Comparison of ENCODE assay signal across 20 cellular contexts in genomic region chr18:74609535-74609934, GRCh38. TPM values are rescaled to one million over a fixed set of nuclear protein-coding genes. Genes with fewer than 3 reads are reported as not detected.
DNase-seq lines count a peak whose midpoint lies in the region; ATAC-seq and TF ChIP-seq lines count a peak whose summit lies in the region.
"Had no signal": no experiment of that assay in that cellular context is flagged by ENCODE, and none has a peak within 500 bp of the region (broad histone marks: within the 10 kb centered on the region; RNA-seq: fewer than 3 reads in every experiment).

No MANE protein-coding gene starts in this region.

- H3K4me3 ChIP-seq in choroid plexus epithelial cell (ENCODE audit: low read depth, low read length): no peak overlapping the region
- no peak overlapping the region for H3K4me3 ChIP-seq in heart right ventricle
- H3K4me3 ChIP-seq: body of pancreas had no signal

- no peak overlapping the region for H3K27ac ChIP-seq in heart right ventricle
- H3K27ac ChIP-seq: body of pancreas had no signal

- peaks cover 0 to 20% (median 15%) of the 10 kb centered on the region in 9 donors for H3K4me1 ChIP-seq in heart right ventricle
- H3K4me1 ChIP-seq: body of pancreas had no signal

- H3K36me3 ChIP-seq in heart right ventricle: no peaks in the 10 kb centered on the region

- no peak for DNase-seq in activated T-cell treated with anti-CD3 and anti-CD28 coated beads, Interleukin-2, amount 50 U/mL, for 4 hours
- no peak for DNase-seq in activated T-cell treated with anti-CD3 and anti-CD28 coated beads, Interleukin-2, amount 50 U/mL, for 24 hours
- DNase-seq in M059J (ENCODE audit: low read depth): peak; percentile 56
- DNase-seq in choroid plexus epithelial cell (ENCODE audit: low read depth): peak; percentile 72
- DNase-seq in non-pigmented ciliary epithelial cell (ENCODE audit: low read depth): peak; percentile 57
- DNase-seq in Right ventricle myocardium inferior (ENCODE audit: missing footprints): no peak
- DNase-seq in heart right ventricle: no peak
- no peak for DNase-seq in islet precursor cell
- DNase-seq: activated naive CD4-positive, alpha-beta T cell; body of pancreas; CD4-positive, alpha-beta T cell; DMS79; erythroblast; hippocampal formation; left cardiac atrium; NCI-H1694 treated with DMSO at 0.1 percent for 48 hours; Right ventricle myocardium superior had no signal

- intact Hi-C loops in Right ventricle myocardium inferior (cut with DNase I) (no loop called here), heart right ventricle (cut with DNase I) (no loop called here)

- no peak overlapping the region for H3K27ac Mint-ChIP-seq in activated T-cell treated with anti-CD3 and anti-CD28 coated beads, Interleukin-2, amount 50 U/mL, for 24 hours
- H3K27ac Mint-ChIP-seq: CD4-positive, alpha-beta T cell; mesothelial cell of epicardium; T-helper 1 cell treated with Interleukin-12 subunit alpha and Interleukin-12 subunit beta and Interleukin-4 antibody, amounts not matched to agents 30 μg/mL and 1 μg/mL, for 36 hours had no signal

- peaks cover 40% of the 10 kb centered on the region for H3K4me1 Mint-ChIP-seq in activated T-cell treated with anti-CD3 and anti-CD28 coated beads, Interleukin-2, amount 50 U/mL, for 4 hours (ENCODE audit: low read depth)
- peaks cover 42% of the 10 kb centered on the region for H3K4me1 Mint-ChIP-seq in activated T-cell treated with anti-CD3 and anti-CD28 coated beads, Interleukin-2, amount 50 U/mL, for 24 hours (ENCODE audit: low read depth)

- H3K36me3 Mint-ChIP-seq in activated T-cell treated with anti-CD3 and anti-CD28 coated beads, Interleukin-2, amount 50 U/mL, for 4 hours (ENCODE audit: insufficient read depth): peaks cover 2% of the 10 kb centered on the region
- peaks cover 2% of the 10 kb centered on the region for H3K36me3 Mint-ChIP-seq in activated T-cell treated with anti-CD3 and anti-CD28 coated beads, Interleukin-2, amount 50 U/mL, for 24 hours (ENCODE audit: low read depth)
- H3K36me3 Mint-ChIP-seq: mesothelial cell of epicardium had no signal

- peaks cover 0 to 4% (median 0%) of the 10 kb centered on the region in 11 donors for H3K9me3 ChIP-seq in heart right ventricle
- H3K9me3 ChIP-seq: body of pancreas had no signal

- H3K27me3 ChIP-seq in heart right ventricle: no peaks in the 10 kb centered on the region
- H3K27me3 ChIP-seq: body of pancreas had no signal

- TF ChIP-seq CTCF in choroid plexus epithelial cell (conservative IDR thresholded peaks at IDR 0.05; ENCODE audit: low read depth, low read length) (no peak), heart right ventricle (IDR thresholded peaks at IDR 0.05) (no peak)

- no peaks in the 10 kb centered on the region for H3K9me3 Mint-ChIP-seq in activated T-cell treated with anti-CD3 and anti-CD28 coated beads, Interleukin-2, amount 50 U/mL, for 4 hours
- H3K9me3 Mint-ChIP-seq in activated T-cell treated with anti-CD3 and anti-CD28 coated beads, Interleukin-2, amount 50 U/mL, for 24 hours: no peaks in the 10 kb centered on the region
- H3K9me3 Mint-ChIP-seq: CD4-positive, alpha-beta T cell; mesothelial cell of epicardium; stimulated activated naive CD8-positive, alpha-beta T cell treated with anti-CD3 and anti-CD28 coated beads, Interleukin-15, Interleukin-2, amounts not matched to agents 100 ng/mL and 50 ng/mL, for 24 hours; T-helper 1 cell treated with Interleukin-12 subunit alpha and Interleukin-12 subunit beta and Interleukin-4 antibody, amounts not matched to agents 30 μg/mL and 1 μg/mL, for 36 hours had no signal

- H3K4me3 Mint-ChIP-seq in activated T-cell treated with anti-CD3 and anti-CD28 coated beads, Interleukin-2, amount 50 U/mL, for 4 hours: no peak overlapping the region
- no peak overlapping the region for H3K4me3 Mint-ChIP-seq in activated T-cell treated with anti-CD3 and anti-CD28 coated beads, Interleukin-2, amount 50 U/mL, for 24 hours
- H3K4me3 Mint-ChIP-seq: CD4-positive, alpha-beta T cell; mesothelial cell of epicardium; stimulated activated naive CD8-positive, alpha-beta T cell treated with anti-CD3 and anti-CD28 coated beads, Interleukin-15, Interleukin-2, amounts not matched to agents 100 ng/mL and 50 ng/mL, for 24 hours; T-helper 1 cell treated with Interleukin-12 subunit alpha and Interleukin-12 subunit beta and Interleukin-4 antibody, amounts not matched to agents 30 μg/mL and 1 μg/mL, for 36 hours had no signal

- no peaks in the 10 kb centered on the region for H3K27me3 Mint-ChIP-seq in activated T-cell treated with anti-CD3 and anti-CD28 coated beads, Interleukin-2, amount 50 U/mL, for 4 hours (ENCODE audit: low read depth)
- H3K27me3 Mint-ChIP-seq in activated T-cell treated with anti-CD3 and anti-CD28 coated beads, Interleukin-2, amount 50 U/mL, for 24 hours: no peaks in the 10 kb centered on the region
- H3K27me3 Mint-ChIP-seq: CD4-positive, alpha-beta T cell; stimulated activated naive CD8-positive, alpha-beta T cell treated with anti-CD3 and anti-CD28 coated beads, Interleukin-15, Interleukin-2, amounts not matched to agents 100 ng/mL and 50 ng/mL, for 24 hours had no signal

- WGBS in heart right ventricle, 2 donors: 82 to 89% methylated on average over 3 of the region's 3 CpGs

- ATAC-seq in activated T-cell treated with anti-CD3 and anti-CD28 coated beads, Interleukin-2, amount 50 U/mL, for 4 hours: peak; percentile 34 to 43
- ATAC-seq in Right ventricle myocardium inferior (no peak), heart right ventricle (no peak)
- ATAC-seq: body of pancreas, left cardiac atrium had no signal

RNA-seq across cellular contexts. Expression of gene ZNF407, which starts 11.9 kb away (rescaled TPM):
- 10 to 100 TPM; 13.1 to 13.8 (median 13.4) TPM for total RNA-seq in activated T-cell treated with anti-CD3 and anti-CD28 coated beads, Interleukin-2, amount 50 U/mL, for 4 hours
- total RNA-seq in M059J (2014; rRNA removed; shearing (Covaris generic)): 4.7 and 5.9 TPM in 2 replicates
- 10.7 TPM for total RNA-seq in Right ventricle myocardium inferior
- total RNA-seq in heart right ventricle: 10 to 100 TPM in 9 of 10 donors, 1 to 10 TPM in 1; 8.7 to 14.9 (median 12.9) TPM
- 1 to 10 TPM; 2.5 to 4.1 TPM for polyA plus RNA-seq in heart right ventricle

Comparison
In these comparisons a context has a peak if more than half of its experiments do, and no peak if none do; other contexts are left out.
1. ATAC-seq: peak in activated T-cell treated with anti-CD3 and anti-CD28 coated beads, Interleukin-2, amount 50 U/mL, for 4 hours (2 of 2); none in Right ventricle myocardium inferior (single experiment) and heart right ventricle (0 of 8).
2. DNase-seq: peak in M059J (single experiment), choroid plexus epithelial cell (single experiment) and non-pigmented ciliary epithelial cell (single experiment); none in activated T-cell treated with anti-CD3 and anti-CD28 coated beads, Interleukin-2, amount 50 U/mL, for 4 hours (single experiment), activated T-cell treated with anti-CD3 and anti-CD28 coated beads, Interleukin-2, amount 50 U/mL, for 24 hours (single experiment), Right ventricle myocardium inferior (single experiment), heart right ventricle (0 of 2) and islet precursor cell (single experiment).